9 cellular contexts compared by ENCODE assay signal in genomic region chr13:67147257-67148218, GRCh38.
DNase-seq lines count a peak whose midpoint lies in the region; ATAC-seq and TF ChIP-seq lines count a peak whose summit lies in the region.
"Had no signal": no experiment of that assay in that cellular context is flagged by ENCODE, and none has a peak within 500 bp of the region (broad histone marks: within the 10 kb centered on the region; RNA-seq: fewer than 3 reads in every experiment).

No MANE protein-coding gene starts in this region.

- peak overlapping the region; percentile 82 for H3K27ac Mint-ChIP-seq in glutamatergic neuron (ENCODE audit: unreplicated experiment)

- in situ Hi-C loops in GM23248 (cut with MboI) = no loop called here

- H3K4me3 Mint-ChIP-seq in glutamatergic neuron (ENCODE audit: unreplicated experiment) = peak overlapping the region; percentile 39

- H3K9me3 Mint-ChIP-seq in glutamatergic neuron (ENCODE audit: unreplicated experiment) = peaks cover 2% of the 10 kb centered on the region

- no peaks in the 10 kb centered on the region for H3F3A ChIP-seq in GM23248 (ENCODE audit: insufficient read depth)

- H3K4me3 ChIP-seq in GM23248 (no peak overlapping the region), WI38 (ENCODE audit: low read depth, low read length) (peak overlapping the region; percentile 20), psoas muscle (peak overlapping the region; percentile 33)

- H3K27me3 Mint-ChIP-seq in glutamatergic neuron (ENCODE audit: unreplicated experiment) = no peaks in the 10 kb centered on the region

- DNase-seq in GM23248 = peak; percentile 2
- DNase-seq in glutamatergic neuron = peak; percentile 28
- DNase-seq in psoas muscle = no peak
- DNase-seq in T-helper 2 cell = no peak
- no peak for DNase-seq in activated gamma-delta T cell treated with Interleukin-2 at 50 U/mL for 16 hours
- DNase-seq: activated CD4-positive, alpha-beta T cell treated with anti-CD3 and anti-CD28 coated beads, Interleukin-2, amount 50 U/mL, for 48 hours had no signal

- H3K4me1 Mint-ChIP-seq in glutamatergic neuron (ENCODE audit: low read depth, unreplicated experiment) = peaks cover 29% of the 10 kb centered on the region

- intact Hi-C loops in psoas muscle (cut with DNase I) = no loop called here

- H3K4me1 ChIP-seq in GM23248 (ENCODE audit: insufficient read depth) = no peaks in the 10 kb centered on the region
- peaks cover 12% of the 10 kb centered on the region for H3K4me1 ChIP-seq in psoas muscle

- no peaks in the 10 kb centered on the region for H4K20me1 ChIP-seq in GM23248 (ENCODE audit: insufficient read depth)

- TF ChIP-seq CTCF in WI38 (IDR thresholded peaks at IDR 0.05; ENCODE audit: low read depth, low read length) = no peak
- no peak for TF ChIP-seq CTCF in glutamatergic neuron (IDR thresholded peaks at IDR 0.05; ENCODE audit: partially characterized antibody, unreplicated experiment)
- TF ChIP-seq CTCF in psoas muscle (IDR thresholded peaks at IDR 0.05) = no peak

- no peaks in the 10 kb centered on the region for H3K36me3 Mint-ChIP-seq in glutamatergic neuron (ENCODE audit: unreplicated experiment)

- no peak overlapping the region for H2AFZ ChIP-seq in GM23248

- H3K9ac ChIP-seq in GM23248 = no peak overlapping the region

- no peaks in the 10 kb centered on the region for H3K79me2 ChIP-seq in GM23248 (ENCODE audit: insufficient read depth)

- ATAC-seq in psoas muscle (peak in 3 of 4 donors; percentile 39 to 73 (median 72)), HG03571 (IDR thresholded peaks at IDR 0.05; ENCODE audit: unreplicated experiment) (no peak), HG02938 (IDR thresholded peaks at IDR 0.05; ENCODE audit: unreplicated experiment) (no peak)

- no peaks in the 10 kb centered on the region for H3K27me3 ChIP-seq in GM23248 (replicated peaks; ENCODE audit: insufficient read depth)
- H3K27me3 ChIP-seq in psoas muscle (ENCODE audit: insufficient read depth in 3 of 3, low read length in 2 of 3) = no peaks in the 10 kb centered on the region

- WGBS in GM23248 (ENCODE audit: low coverage in 1 of 2, low lambda C conversion rate in 2 of 2, missing lambda C conversion rate in 2 of 2), 2 experiments = 15 to 21% methylated on average over 7 of the region's 7 CpGs
- WGBS in psoas muscle, 3 donors = 12 to 15% (median 12%) methylated on average over 7 of the region's 7 CpGs

- H3K4me2 ChIP-seq in GM23248 (ENCODE audit: unreplicated experiment) = no peak overlapping the region

- H3K9me3 ChIP-seq in GM23248 (ENCODE audit: low read depth) = no peaks in the 10 kb centered on the region
- H3K9me3 ChIP-seq in psoas muscle = no peaks in the 10 kb centered on the region

- H3K36me3 ChIP-seq in GM23248 (ENCODE audit: low read depth) = no peaks in the 10 kb centered on the region
- no peaks in the 10 kb centered on the region for H3K36me3 ChIP-seq in psoas muscle (ENCODE audit: insufficient read depth in 1 of 2, low read depth in 1 of 2)

- H3K27ac ChIP-seq in GM23248 (no peak overlapping the region), psoas muscle (peak overlapping the region; percentile 23)

- no peaks in the 10 kb centered on the region for H3K9me2 ChIP-seq in GM23248 (ENCODE audit: insufficient read depth)

Comparison
In these comparisons a context has a peak if more than half of its experiments do, and no peak if none do; other contexts are left out.
1. DNase-seq: peak in GM23248 (single experiment) and glutamatergic neuron (single experiment); none in psoas muscle (0 of 2), T-helper 2 cell (0 of 5) and activated gamma-delta T cell treated with Interleukin-2 at 50 U/mL for 16 hours (single experiment).
2. ATAC-seq: peak in psoas muscle (3 of 4); none in HG03571 (single experiment) and HG02938 (single experiment).